In genomic region chr16:56423584-56424403, GRCh38 we compare ENCODE assay signal across 8 cellular contexts. TPM values are rescaled to one million over a fixed set of nuclear protein-coding genes. Genes with fewer than 3 reads are reported as not detected.
DNase-seq lines count a peak whose midpoint lies in the region; ATAC-seq and TF ChIP-seq lines count a peak whose summit lies in the region.

No MANE protein-coding gene starts in this region.

- no peaks in the 10 kb centered on the region for H3K9me3 Mint-ChIP-seq in activated naive CD4-positive, alpha-beta T cell treated with anti-CD3 and anti-CD28 coated beads, Interleukin-2, amount 50 U/mL, for 24 hours
- no peaks in the 10 kb centered on the region for H3K9me3 Mint-ChIP-seq in endothelial cell (ENCODE audit: unreplicated experiment)

- peak overlapping the region; percentile 88 for H3K4me3 Mint-ChIP-seq in activated naive CD4-positive, alpha-beta T cell treated with anti-CD3 and anti-CD28 coated beads, Interleukin-2, amount 50 U/mL, for 24 hours
- peak overlapping the region; percentile 99 for H3K4me3 Mint-ChIP-seq in endothelial cell (ENCODE audit: unreplicated experiment)

- no peaks in the 10 kb centered on the region for H3K9me3 ChIP-seq in neuron (ENCODE audit: low read length)

- TF ChIP-seq CTCF in endothelial cell (IDR thresholded peaks at IDR 0.05; ENCODE audit: unreplicated experiment), result no peak

- no peak for DNase-seq in activated naive CD4-positive, alpha-beta T cell (lab: John Stamatoyannopoulos, UW)
- peak; percentile 26 for DNase-seq in SIG-M5 (lab: John Stamatoyannopoulos, UW)
- no peak for DNase-seq in endothelial cell (ENCODE audit: low spot score)

- peak overlapping the region; percentile 82 for H3K27ac Mint-ChIP-seq in activated naive CD4-positive, alpha-beta T cell treated with anti-CD3 and anti-CD28 coated beads, Interleukin-2, amount 50 U/mL, for 24 hours
- H3K27ac Mint-ChIP-seq in endothelial cell (ENCODE audit: unreplicated experiment), result peak overlapping the region; percentile 27

- no peaks in the 10 kb centered on the region for H3K36me3 Mint-ChIP-seq in activated naive CD4-positive, alpha-beta T cell treated with anti-CD3 and anti-CD28 coated beads, Interleukin-2, amount 50 U/mL, for 24 hours
- H3K36me3 Mint-ChIP-seq in endothelial cell (ENCODE audit: low read depth, unreplicated experiment), result peaks cover 3% of the 10 kb centered on the region

- peaks cover 46% of the 10 kb centered on the region for H3K4me1 Mint-ChIP-seq in activated naive CD4-positive, alpha-beta T cell treated with anti-CD3 and anti-CD28 coated beads, Interleukin-2, amount 50 U/mL, for 24 hours
- H3K4me1 Mint-ChIP-seq in endothelial cell (ENCODE audit: unreplicated experiment), result peaks cover 24% of the 10 kb centered on the region

- H2AFZ ChIP-seq in neuron (ENCODE audit: low read depth, low read length), result peak overlapping the region; percentile 67

- H3K36me3 ChIP-seq in neuron (ENCODE audit: insufficient read depth, low read length), result peaks cover 2% of the 10 kb centered on the region

- no peak for ATAC-seq in GM21526 (IDR thresholded peaks at IDR 0.05; ENCODE audit: low FRiP score, unreplicated experiment)
- no peak for ATAC-seq in HG03565 (IDR thresholded peaks at IDR 0.05; ENCODE audit: unreplicated experiment)
- no peak for ATAC-seq in HG02981 (IDR thresholded peaks at IDR 0.05; ENCODE audit: unreplicated experiment)

- H3K4me3 ChIP-seq in neuron (ENCODE audit: low read length), result peak overlapping the region; percentile 63

- H3K27me3 Mint-ChIP-seq in activated naive CD4-positive, alpha-beta T cell treated with anti-CD3 and anti-CD28 coated beads, Interleukin-2, amount 50 U/mL, for 24 hours, result no peaks in the 10 kb centered on the region
- no peaks in the 10 kb centered on the region for H3K27me3 Mint-ChIP-seq in endothelial cell (ENCODE audit: unreplicated experiment)

- peaks cover 19% of the 10 kb centered on the region for H3K4me1 ChIP-seq in neuron (ENCODE audit: insufficient read depth, low read length)

- no peaks in the 10 kb centered on the region for H3K27me3 ChIP-seq in neuron (ENCODE audit: insufficient read depth, low read length)

RNA-seq across cellular contexts. Expression of gene AMFR, which starts 1.6 kb away (rescaled TPM):
- 90.7 TPM for total RNA-seq in endothelial cell (ENCODE audit: unreplicated experiment)

RNA-seq across cellular contexts. Expression of gene NUDT21, which starts 27.3 kb away (rescaled TPM):
- total RNA-seq in endothelial cell (ENCODE audit: unreplicated experiment), result 126 TPM

RNA-seq across cellular contexts. Expression of gene OGFOD1, which starts 27.6 kb away (rescaled TPM):
- 24.8 TPM for total RNA-seq in endothelial cell (ENCODE audit: unreplicated experiment)
